Comparison of ENCODE assay signal across 8 cellular contexts in the genomic region with DNA sequence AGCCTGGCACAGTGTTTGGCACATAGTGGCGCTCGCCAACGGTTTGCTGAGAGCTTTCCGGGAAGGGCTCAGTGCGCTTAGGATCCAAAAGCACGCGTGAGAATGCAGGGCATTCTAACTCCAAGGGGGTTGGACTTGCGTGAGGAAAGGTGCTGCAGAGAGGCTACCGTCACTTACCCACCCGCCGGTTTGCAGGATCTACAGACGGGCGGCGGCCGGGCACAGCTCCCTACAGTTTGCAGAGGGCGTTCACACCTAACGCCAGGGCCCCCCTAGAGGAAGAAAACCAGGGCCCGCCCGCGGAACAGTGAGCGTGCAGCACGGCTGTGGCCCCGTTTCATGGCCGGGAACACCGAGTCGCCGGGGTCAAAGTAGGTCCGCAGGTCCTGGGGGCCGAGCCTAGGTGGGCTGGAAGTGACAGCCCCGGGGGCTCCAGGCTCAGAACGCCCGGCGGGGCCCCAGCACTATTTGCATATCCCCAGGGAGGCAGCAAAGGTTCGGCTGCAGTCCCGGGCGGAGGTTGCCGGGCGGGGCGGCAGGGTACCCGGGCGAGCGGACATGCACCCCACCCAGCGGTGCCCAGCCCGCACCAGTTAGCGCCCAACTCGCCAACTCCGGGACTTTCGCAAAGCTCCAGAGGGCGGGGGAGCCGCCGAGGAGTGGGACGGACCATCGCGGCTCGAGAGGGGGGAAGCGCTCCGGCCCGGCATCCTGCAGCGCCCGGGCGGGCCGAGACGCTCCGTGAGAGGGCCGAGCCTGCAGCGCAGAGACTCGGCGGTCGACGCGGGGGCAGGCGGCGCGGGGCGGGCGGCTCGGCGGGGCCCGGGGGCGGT. TPM values are rescaled to one million over a fixed set of nuclear protein-coding genes. Genes with fewer than 3 reads are reported as not detected.
DNase-seq lines count a peak whose midpoint lies in the region; ATAC-seq and TF ChIP-seq lines count a peak whose summit lies in the region.

No MANE protein-coding gene starts in this region.

- peak; percentile 68 for DNase-seq in Caki2 (ENCODE audit: low read depth)
- DNase-seq in OCI-LY7 (ENCODE audit: low spot score) = peak; percentile 90
- DNase-seq in activated T-cell treated with anti-CD3 and anti-CD28 coated beads, Interleukin-2, amount 50 U/mL, for 48 hours = peak; percentile 80 to 84
- DNase-seq in fibroblast of gingiva (ENCODE audit: low read depth) = peak; percentile 87
- DNase-seq in naive B cell = peak; percentile 86

- no peaks in the 10 kb centered on the region for H3K9me3 Mint-ChIP-seq in naive B cell
- H3K9me3 Mint-ChIP-seq in stimulated activated memory B cell treated with anti-CD40 and anti-IgM and Interleukin-4, amounts not matched to agents 10 μg/mL and 1 μg/mL and 100 μg/mL, for 72 hours = no peaks in the 10 kb centered on the region

- peak overlapping the region; percentile 83 for H2AFZ ChIP-seq in OCI-LY7 (ENCODE audit: low read length)

- no TSS peak for BruUV-seq in OCI-LY7 (replicated peaks; lab: Mats Ljungman, UMichigan)

- peak overlapping the region; percentile 90 for H3K4me2 ChIP-seq in OCI-LY7 (ENCODE audit: low read length)

- CTCF ChIA-PET in OCI-LY7 (lab: Charles Lee; ENCODE audit: unreplicated experiment) = interaction anchor here (0.6 to 1.1 kb wide), 4 partner anchors 10 to 1801 kb away, joined by 3 to 4 read pairs (median 3); no protein-coding TSS in a partner anchor

- in situ Hi-C loops in Caki2 (cut with HindIII; ENCODE audit: low pct_unique_long_range_greater_than_20kb, low sequenced_read_pairs) = no loop called here

- TF ChIP-seq CTCF in OCI-LY7 (conservative IDR thresholded peaks at IDR 0.05; ENCODE audit: low read length) = peak; percentile 73

- H3K27ac ChIP-seq in OCI-LY7 (ENCODE audit: low read depth, low read length, poor library complexity, severe bottlenecking) = peak overlapping the region; percentile 75

- peak overlapping the region; percentile 83 to 95 (median 92) for H3K4me3 Mint-ChIP-seq in naive B cell
- peak overlapping the region; percentile 89 for H3K4me3 Mint-ChIP-seq in stimulated activated memory B cell treated with anti-CD40 and anti-IgM and Interleukin-4, amounts not matched to agents 10 μg/mL and 1 μg/mL and 100 μg/mL, for 72 hours

- peaks cover 25% of the 10 kb centered on the region for H3K4me1 ChIP-seq in OCI-LY7 (ENCODE audit: insufficient read depth, low read length, poor library complexity, severe bottlenecking)

- no peaks in the 10 kb centered on the region for H3K79me2 ChIP-seq in OCI-LY7 (ENCODE audit: insufficient read depth, low read depth, low read length)

- H3K9me2 ChIP-seq in OCI-LY7 (ENCODE audit: insufficient read depth, low read length) = no peaks in the 10 kb centered on the region

- intact Hi-C loops in OCI-LY7 (cut with micrococcal nuclease; ENCODE audit: unreplicated experiment) = loop anchor here (1.0 to 5.0 kb wide), 3 partner anchors 217 to 669 kb away; a partner anchor contains a TSS

- H3K36me3 ChIP-seq in OCI-LY7 (ENCODE audit: insufficient read depth, low read length) = no peaks in the 10 kb centered on the region

- H3K36me3 Mint-ChIP-seq in naive B cell = no peaks in the 10 kb centered on the region
- H3K36me3 Mint-ChIP-seq in stimulated activated memory B cell treated with anti-CD40 and anti-IgM and Interleukin-4, amounts not matched to agents 10 μg/mL and 1 μg/mL and 100 μg/mL, for 72 hours = no peaks in the 10 kb centered on the region

- H3K4me3 ChIP-seq in OCI-LY7 (ENCODE audit: low read depth, low read length, poor library complexity, severe bottlenecking) = peak overlapping the region; percentile 83

- no peaks in the 10 kb centered on the region for H3K27me3 Mint-ChIP-seq in naive B cell
- no peaks in the 10 kb centered on the region for H3K27me3 Mint-ChIP-seq in stimulated activated memory B cell treated with anti-CD40 and anti-IgM and Interleukin-4, amounts not matched to agents 10 μg/mL and 1 μg/mL and 100 μg/mL, for 72 hours

- POLR2A ChIA-PET in OCI-LY7 (lab: Charles Lee) = interaction anchor here (0.6 to 1.8 kb wide), 8 partner anchors 7 to 365 kb away, joined by 3 to 7 read pairs (median 4); a partner anchor contains a TSS

- 0 out of 2 replicates have a peak, but pooled peaks cover 8% of the 10 kb centered on the region for H4K20me1 ChIP-seq in OCI-LY7 (ENCODE audit: insufficient read depth, low read length)

- H3K9me3 ChIP-seq in OCI-LY7 (ENCODE audit: low read length) = no peaks in the 10 kb centered on the region

- peaks cover 38 to 52% (median 48%) of the 10 kb centered on the region in 3 donors for H3K4me1 Mint-ChIP-seq in naive B cell
- H3K4me1 Mint-ChIP-seq in stimulated activated memory B cell treated with anti-CD40 and anti-IgM and Interleukin-4, amounts not matched to agents 10 μg/mL and 1 μg/mL and 100 μg/mL, for 72 hours = peaks cover 54% of the 10 kb centered on the region

- H3K27ac Mint-ChIP-seq in naive B cell = peak overlapping the region; percentile 9 to 88 (median 72)
- peak overlapping the region; percentile 82 for H3K27ac Mint-ChIP-seq in stimulated activated memory B cell treated with anti-CD40 and anti-IgM and Interleukin-4, amounts not matched to agents 10 μg/mL and 1 μg/mL and 100 μg/mL, for 72 hours

- peak; percentile 69 for ATAC-seq in GM19438 (IDR thresholded peaks at IDR 0.05; ENCODE audit: low read depth, unreplicated experiment)
- peak; percentile 69 for ATAC-seq in HG03521 (IDR thresholded peaks at IDR 0.05; ENCODE audit: unreplicated experiment)
- peak; percentile 81 to 82 for ATAC-seq in naive B cell (ENCODE audit: low read depth in 2 of 2)
- ATAC-seq in stimulated activated memory B cell treated with anti-CD40 and anti-IgM and Interleukin-4, amounts not matched to agents 10 μg/mL and 1 μg/mL and 100 μg/mL, for 72 hours = peak; percentile 92

RNA-seq across cellular contexts. Expression of a gene that starts 0.5 kb away (rescaled TPM):
- 16.8 and 19.8 TPM in 2 replicates for total RNA-seq in Caki2 (2014; rRNA removed; shearing (Covaris generic); ENCODE audit: low replicate concordance)
- 6.6 and 7.3 TPM in 2 replicates for total RNA-seq in OCI-LY7 (2014; rRNA removed; shearing (Covaris generic))
- 16.3 and 20.6 TPM in 2 replicates for total RNA-seq in OCI-LY7 (2022)
- 10 to 100 TPM; 13.6 to 29.3 (median 19.7) TPM for polyA plus RNA-seq in naive B cell (ENCODE audit: low read depth in 6 of 6)

Comparison
In these comparisons a context has a peak if more than half of its experiments do, and no peak if none do; other contexts are left out.
1. Peak in every context shown above with its lines: DNase-seq, ATAC-seq, H3K4me3 ChIP-seq and H3K27ac ChIP-seq.